Comparison of ENCODE assay signal across 21 cellular contexts in the genomic region with DNA sequence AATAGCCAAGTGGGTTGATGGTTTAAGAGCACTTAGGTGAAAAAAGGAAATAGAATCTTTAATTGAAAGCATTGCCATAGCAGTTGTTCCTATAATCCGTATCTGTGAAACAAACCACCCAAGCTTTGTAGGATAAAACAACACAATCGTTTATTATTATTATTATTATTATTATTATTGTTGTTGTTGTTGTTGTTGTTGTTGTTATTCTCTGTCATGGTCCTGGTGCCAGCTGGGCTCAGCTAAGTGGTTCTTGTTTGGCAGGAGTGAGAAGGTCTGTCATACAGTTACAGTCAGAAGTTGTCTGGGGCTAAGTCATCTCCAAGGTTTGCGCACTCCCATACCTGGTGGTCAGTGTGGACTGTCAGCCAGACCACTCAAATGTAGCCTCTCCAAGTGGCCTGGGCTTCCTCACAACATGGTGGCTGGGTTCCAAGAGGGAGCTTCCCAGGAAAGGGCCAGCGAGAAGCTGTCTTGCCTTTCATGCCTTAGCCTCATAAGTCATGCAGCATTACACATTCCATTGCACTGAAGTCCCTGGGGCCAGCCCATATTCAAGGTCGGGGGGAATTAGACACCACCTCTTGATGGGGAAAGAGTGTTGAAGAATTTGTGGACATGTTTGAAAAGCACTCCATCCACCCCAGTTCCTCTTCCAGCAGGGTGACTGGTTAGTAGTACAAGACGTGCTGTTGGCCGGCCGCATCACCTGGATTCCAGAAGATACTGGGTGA. TPM values are rescaled to one million over a fixed set of nuclear protein-coding genes. Genes with fewer than 3 reads are reported as not detected.
A peak's percentile ranks its signal among the peaks of the same experiment; 100 is the strongest.
DNase-seq lines count a peak whose midpoint lies in the region; ATAC-seq, FAIRE-seq and TF ChIP-seq lines count a peak whose summit lies in the region.
"Had no signal": no experiment of that assay in that cellular context is flagged by ENCODE, and none has a peak within 500 bp of the region (broad histone marks: within the 10 kb centered on the region; RNA-seq: fewer than 3 reads in every experiment).

No MANE protein-coding gene starts in this region.

- H3K9me3 ChIP-seq in HEK293 (ENCODE audit: control insufficient read depth, insufficient read depth, low read depth, low read length) (no peaks in the 10 kb centered on the region), K562 (replicated peaks; ENCODE audit: control insufficient read depth, insufficient read depth, low read depth, low read length) (no peaks in the 10 kb centered on the region), T-helper 17 cell (ENCODE audit: control insufficient read depth, low read length, poor library complexity, severe bottlenecking) (no peaks in the 10 kb centered on the region)
- H3K9me3 ChIP-seq: SK-N-SH had no signal

- no peak for TF ChIP-seq POLR2A in K562 (conservative IDR thresholded peaks at IDR 0.05)

- POLR2A ChIA-PET in HEK293 (lab: Yijun Ruan, JAX) (no interaction called here), K562 (lab: Yijun Ruan, JAX) (no interaction called here)

- WGBS in K562 (ENCODE audit: insufficient coverage, low coverage, missing lambda C conversion rate) = 11% methylated on average over 8 of the region's 8 CpGs

- H3K27me3 Mint-ChIP-seq in T-helper 17 cell = peaks cover 43% of the 10 kb centered on the region
- H3K27me3 Mint-ChIP-seq: IgD-negative memory B cell had no signal

- H3K4me3 Mint-ChIP-seq in T-helper 17 cell = no peak overlapping the region
- H3K4me3 Mint-ChIP-seq: CD4-positive, CD25-positive, alpha-beta regulatory T cell; IgD-negative memory B cell had no signal

- ATAC-seq in K562 (no peak), HG02763 (IDR thresholded peaks at IDR 0.05; ENCODE audit: unreplicated experiment) (no peak), T-helper 17 cell (no peak)
- ATAC-seq: PC-3 had no signal

- intact Hi-C loops in K562 (cut with micrococcal nuclease) = no loop called here

- BruUV-seq in K562 (replicated peaks; lab: Mats Ljungman, UMichigan) = no TSS peak

- no peak overlapping the region for H3K4me2 ChIP-seq in K562 (ENCODE audit: insufficient read depth, low read length)
- H3K4me2 ChIP-seq: SK-N-SH had no signal

- H3K4me3 ChIP-seq in AG10803 (ENCODE audit: low read length) = no peak overlapping the region
- no peak overlapping the region for H3K4me3 ChIP-seq in HEK293 (ENCODE audit: low read depth, low read length)
- H3K4me3 ChIP-seq in K562 = no peak overlapping the region

- in situ Hi-C loops in K562 (cut with MboI) = no loop called here

- TF ChIP-seq RAD21 in K562 (CRISPR knock-in tag; conservative IDR thresholded peaks at IDR 0.05 in 1 of 2, IDR thresholded peaks at IDR 0.05 in 1 of 2) = no peak

- no peak for TF ChIP-seq CTCF in AG10803 (conservative IDR thresholded peaks at IDR 0.05; ENCODE audit: low read length)
- TF ChIP-seq CTCF in HEK293 (tag by site-specific recombination; IDR thresholded peaks at IDR 0.05) = no peak
- TF ChIP-seq CTCF in K562 (IDR thresholded peaks at IDR 0.05 in 2 of 3, conservative IDR thresholded peaks at IDR 0.05 in 1 of 3; ENCODE audit: insufficient read depth in 2 of 3, low read depth in 1 of 3, low read length in 3 of 3) = no peak

- H3K27me3 ChIP-seq in K562 (ENCODE audit: control insufficient read depth in 2 of 2, insufficient read depth in 2 of 2, low read length in 2 of 2) = peaks cover 15 to 54% of the 10 kb centered on the region in 2 experiments; a peak in 4 of 5 replicates

- peaks cover 2% of the 10 kb centered on the region for H3K36me3 Mint-ChIP-seq in T-helper 17 cell (ENCODE audit: low read depth)
- H3K36me3 Mint-ChIP-seq: CD4-positive, CD25-positive, alpha-beta regulatory T cell; IgD-negative memory B cell had no signal

- H3K4me1 Mint-ChIP-seq in T-helper 17 cell = peaks cover 3% of the 10 kb centered on the region
- H3K4me1 Mint-ChIP-seq: IgD-negative memory B cell had no signal

- DNase-seq in AG10803 (ENCODE audit: low read depth) (peak; percentile 16), K562 (ENCODE audit: extremely low read depth in 1 of 4, low spot score in 3 of 4) (peak in 1 of 4 experiments; percentile 8), left kidney (ENCODE audit: low read depth, low spot score) (peak; percentile 31), NOMO-1 treated with dmso at 0.1 percent for 144 hours (lab: John Stamatoyannopoulos, UW; ENCODE audit: unreplicated experiment) (no peak), T-helper 17 cell (no peak)
- DNase-seq in activated effector memory CD4-positive, alpha-beta T cell treated with anti-CD3 and anti-CD28 coated beads, Interleukin-2, amount 50 U/mL, for 16 hours = no peak
- DNase-seq: AML-193; CD4-positive, CD25-positive, alpha-beta regulatory T cell; GDM1; H7; NCI-H1048; NCI-H1694 treated with DMSO at 0.1 percent for 48 hours; NCI-H345; NCI-H526 treated with DMSO at 0.1 percent for 48 hours; NK-92 treated with Interleukin-12 subunit alpha and Interleukin-12 subunit beta, amount 100 ng/mL, for 24 hours; PC-3; SK-N-SH had no signal

- no peaks in the 10 kb centered on the region for H3K9me1 ChIP-seq in K562 (ENCODE audit: control insufficient read depth, insufficient read depth, low read length)

- peaks cover 3% of the 10 kb centered on the region; the same call in 1 of the 2 replicates for H4K20me1 ChIP-seq in K562 (replicated peaks; ENCODE audit: control insufficient read depth, insufficient read depth, low read length)

- no peak overlapping the region for H3K9ac ChIP-seq in K562 (ENCODE audit: insufficient read depth in 1 of 2, low read depth in 2 of 2, low read length in 2 of 2)
- H3K9ac ChIP-seq: SK-N-SH had no signal

- no peak overlapping the region for H3K27ac ChIP-seq in HEK293 (ENCODE audit: extremely low read depth, low read depth, low read length)
- H3K27ac ChIP-seq in K562 (ENCODE audit: extremely low read depth, low read depth, low read length) = no peak overlapping the region

- CTCF ChIA-PET in HEK293 (lab: Yijun Ruan, JAX) (interaction anchor here (2.4 kb wide), 1 partner anchor 16 kb away, joined by 12 read pairs; no protein-coding TSS in a partner anchor), K562 (lab: Yijun Ruan, JAX; ENCODE audit: low intra/inter-chr PET ratio) (no interaction called here)

- no peak for TF ChIP-seq EP300 in K562 (IDR thresholded peaks at IDR 0.05; ENCODE audit: low read length)

- H3K27ac Mint-ChIP-seq in T-helper 17 cell = no peak overlapping the region
- H3K27ac Mint-ChIP-seq: CD4-positive, CD25-positive, alpha-beta regulatory T cell had no signal

- no peak overlapping the region for H2AFZ ChIP-seq in K562 (ENCODE audit: low read depth, low read length)

- no peaks in the 10 kb centered on the region for H3K79me2 ChIP-seq in K562 (ENCODE audit: control insufficient read depth, insufficient read depth, low read length)

- no peak for FAIRE-seq in K562 (lab: Jason Lieb, UNC)
- FAIRE-seq: A204.1 had no signal

- H3K36me3 ChIP-seq in HEK293 (ENCODE audit: control insufficient read depth in 2 of 2, insufficient read depth in 1 of 2, low read length in 2 of 2) (no peaks in the 10 kb centered on the region), K562 (ENCODE audit: control insufficient read depth, insufficient read depth, low read length) (no peaks in the 10 kb centered on the region)

- H3K4me1 ChIP-seq in HEK293 (ENCODE audit: control insufficient read depth, insufficient read depth, low read length) (no peaks in the 10 kb centered on the region), K562 (replicated peaks in 1 of 2; ENCODE audit: control insufficient read depth in 2 of 2, insufficient read depth in 2 of 2, low read length in 2 of 2) (peaks cover 4 to 16% of the 10 kb centered on the region in 2 experiments; a peak in 3 of 5 replicates)

TF ChIP-seq in HEK293, 187 proteins besides CTCF, POLR2A, EP300 and RAD21 (continues in another document):
- no peak for TF ChIP-seq SCRT1 (tag by site-specific recombination; IDR thresholded peaks at IDR 0.05; ENCODE audit: borderline replicate concordance)

TF ChIP-seq in K562, 482 proteins besides CTCF, POLR2A, EP300 and RAD21 (continues in another document):
- no peak for TF ChIP-seq EGR1 (conservative IDR thresholded peaks at IDR 0.05)
- TF ChIP-seq NBN (IDR thresholded peaks at IDR 0.05; ENCODE audit: low read depth) = no peak

RNA-seq across cellular contexts. Expression of gene FGD5, which starts 54.3 kb away (rescaled TPM):
- total RNA-seq in K562 (2011; cell fraction: chromatin; rRNA removed; ENCODE audit: low replicate concordance) = not detected in 2 replicates
- total RNA-seq in K562 (2011; cell fraction: nucleolus; rRNA removed) = not detected in 2 replicates
- not detected in 2 replicates for total RNA-seq in K562 (2011; cell fraction: nucleoplasm; rRNA removed)
- total RNA-seq in K562 (2014; rRNA removed) (not detected in 2 replicates), K562 (2014; rRNA removed; fragmentation: Illumina TruSeq; extraction: Trizol) (not detected in 2 replicates), K562 (2015; rRNA removed; fragmentation: Illumina TruSeq; extraction: Trizol) (not detected in 2 replicates), K562 (2021) (0.13 and 0.18 TPM in 2 replicates), T-helper 17 cell (not detected)
- polyA plus RNA-seq in K562 (2011; rRNA removed) (not detected in 2 replicates), K562 (2014; fragmentation: Illumina TruSeq; extraction: Trizol) (not detected in 2 replicates), K562 (2014; fragmentation: Nextera tagmentation; extraction: Ambion mirVana) (not detected), K562 (2014; rRNA removed) (not detected in 2 replicates)
- polyA plus RNA-seq in K562 (2011; cell fraction: cytosol; rRNA removed) = not detected in 2 replicates
- polyA plus RNA-seq in K562 (2011; cell fraction: nucleus; rRNA removed) = not detected in 2 replicates
- polyA plus RNA-seq in K562 (2012) = not detected in 2 replicates
- not detected in 2 replicates for polyA minus RNA-seq in K562 (2011; rRNA and poly(A)+ RNA removed)
- not detected in 2 replicates for polyA minus RNA-seq in K562 (2011; cell fraction: cytosol; rRNA and poly(A)+ RNA removed)
- not detected in 2 replicates for polyA minus RNA-seq in K562 (2011; cell fraction: nucleus; rRNA and poly(A)+ RNA removed)
- total RNA-seq: PC-3 had no signal
- polyA plus RNA-seq: IgD-negative memory B cell, SK-N-SH had no signal

Comparison
In these comparisons a context has a peak if more than half of its experiments do, and no peak if none do; other contexts are left out.
1. DNase-seq: peak in AG10803 (single experiment) and left kidney (single experiment); none in NOMO-1 treated with dmso at 0.1 percent for 144 hours (single experiment), activated effector memory CD4-positive, alpha-beta T cell treated with anti-CD3 and anti-CD28 coated beads, Interleukin-2, amount 50 U/mL, for 16 hours (single experiment) and T-helper 17 cell (0 of 3).